ENCODE assay signal across 11 cellular contexts in genomic region chr16:82761858-82762257, GRCh38.
DNase-seq lines count a peak whose midpoint lies in the region; FAIRE-seq and TF ChIP-seq lines count a peak whose summit lies in the region.
"Had no signal": no experiment of that assay in that cellular context is flagged by ENCODE, and none has a peak within 500 bp of the region (broad histone marks: within the 10 kb centered on the region; RNA-seq: fewer than 3 reads in every experiment).

No MANE protein-coding gene starts in this region.

- BruUV-seq in endothelial cell of umbilical vein (replicated peaks; lab: Mats Ljungman, UMichigan) = no TSS peak

- H2AFZ ChIP-seq in endothelial cell of umbilical vein (ENCODE audit: low read depth, low read length) = peak overlapping the region; percentile 33
- H2AFZ ChIP-seq: parathyroid adenoma had no signal

- H3K79me2 ChIP-seq in endothelial cell of umbilical vein (ENCODE audit: control insufficient read depth, insufficient read depth, low read length) = no peaks in the 10 kb centered on the region
- H3K79me2 ChIP-seq: parathyroid adenoma had no signal

- H3K36me3 ChIP-seq in endothelial cell of umbilical vein (ENCODE audit: control insufficient read depth in 2 of 2, extremely low read depth in 1 of 2, insufficient read depth in 2 of 2, low read length in 2 of 2) (no peaks in the 10 kb centered on the region), colonic mucosa (no peaks in the 10 kb centered on the region)

- peak overlapping the region; percentile 76 for H3K4me2 ChIP-seq in endothelial cell of umbilical vein (ENCODE audit: insufficient read depth, low read length)

- no peak for TF ChIP-seq POLR2A in endothelial cell of umbilical vein (IDR thresholded peaks at IDR 0.05; ENCODE audit: low read depth, low read length)

- H3K27ac ChIP-seq in endothelial cell of umbilical vein (ENCODE audit: insufficient read depth, low read depth, low read length) = peak overlapping the region; percentile 38
- H3K27ac ChIP-seq in colonic mucosa = no peak overlapping the region
- H3K27ac ChIP-seq: parathyroid adenoma had no signal

- no peaks in the 10 kb centered on the region for H3K27me3 ChIP-seq in endothelial cell of umbilical vein (ENCODE audit: control insufficient read depth in 2 of 2, insufficient read depth in 2 of 2, low read length in 2 of 2)
- H3K27me3 ChIP-seq in colonic mucosa = no peaks in the 10 kb centered on the region

- no peak for DNase-seq in AG10803 (ENCODE audit: low read depth)
- DNase-seq in LHCN-M2 (ENCODE audit: low read depth) = peak; percentile 36
- DNase-seq in endothelial cell of umbilical vein (ENCODE audit: low read depth, low spot score) = peak; percentile 76
- peak; percentile 30 for DNase-seq in myocyte (ENCODE audit: low read depth)
- no peak for DNase-seq in colonic mucosa
- DNase-seq in GDM1 (lab: John Stamatoyannopoulos, UW) = no peak
- no peak for DNase-seq in effector CD4-positive, alpha-beta T cell
- DNase-seq in activated CD8-positive, alpha-beta memory T cell treated with anti-CD3 and anti-CD28 coated beads, Interleukin-2, amount 50 U/mL, for 4 hours = no peak
- DNase-seq: glutamatergic neuron had no signal

- POLR2A ChIA-PET in endothelial cell of umbilical vein (lab: Charles Lee) = no interaction called here

- H3K4me1 ChIP-seq in endothelial cell of umbilical vein (ENCODE audit: control insufficient read depth, extremely low read depth, insufficient read depth, low read length) (peaks cover 42% of the 10 kb centered on the region), colonic mucosa (no peaks in the 10 kb centered on the region)
- H3K4me1 ChIP-seq: parathyroid adenoma had no signal

- dilution Hi-C loops in endothelial cell of umbilical vein (cut with MboI; ENCODE audit: extremely low pct_ligation_motif_present, low sequenced_read_pairs) = no loop called here

- intact Hi-C loops in endothelial cell of umbilical vein (cut with micrococcal nuclease) = no loop called here
- intact Hi-C loops in colonic mucosa (cut with DNase I) = no loop called here

- H3K9me1 ChIP-seq in endothelial cell of umbilical vein (replicated peaks; ENCODE audit: control insufficient read depth, extremely low read depth, insufficient read depth, low read length) = no peaks in the 10 kb centered on the region

- H3K9ac ChIP-seq in endothelial cell of umbilical vein (replicated peaks; ENCODE audit: extremely low read depth, insufficient read depth, low read length) (peak overlapping the region; percentile 53), colonic mucosa (ENCODE audit: low read depth in 2 of 2, low read length in 2 of 2) (no peak overlapping the region)
- H3K9ac ChIP-seq: parathyroid adenoma had no signal

- CTCF ChIA-PET in endothelial cell of umbilical vein (lab: Charles Lee) = interaction anchor here (0.8 to 2.0 kb wide), 7 partner anchors 10 to 230 kb away, joined by 3 to 6 read pairs (median 3); no protein-coding TSS in a partner anchor

- H3K4me3 ChIP-seq in AG10803 (ENCODE audit: low read length) = peak overlapping the region; percentile 23
- peak overlapping the region in 1 of 3 experiments; percentile 31 for H3K4me3 ChIP-seq in endothelial cell of umbilical vein (replicated peaks in 1 of 3; ENCODE audit: insufficient read depth in 1 of 3, low read depth in 1 of 3, low read length in 3 of 3)
- no peak overlapping the region for H3K4me3 ChIP-seq in colonic mucosa

- H4K20me1 ChIP-seq in endothelial cell of umbilical vein (replicated peaks; ENCODE audit: control insufficient read depth, extremely low read depth, insufficient read depth, low read length) = no peaks in the 10 kb centered on the region

- peak; percentile 52 for FAIRE-seq in endothelial cell of umbilical vein (lab: Jason Lieb, UNC)
- FAIRE-seq: G401.6 had no signal

- H3K9me3 ChIP-seq in endothelial cell of umbilical vein (replicated peaks; ENCODE audit: control insufficient read depth, insufficient read depth, low read length) (no peaks in the 10 kb centered on the region), colonic mucosa (no peaks in the 10 kb centered on the region)

- TF ChIP-seq CTCF in AG10803 (conservative IDR thresholded peaks at IDR 0.05; ENCODE audit: low read length) (no peak), endothelial cell of umbilical vein (IDR thresholded peaks at IDR 0.05; ENCODE audit: extremely low read depth in 1 of 2, insufficient read depth in 1 of 2, low read depth in 1 of 2, low read length in 2 of 2) (no peak), colonic mucosa (IDR thresholded peaks at IDR 0.05) (no peak)

TF ChIP-seq in endothelial cell of umbilical vein, 7 proteins besides CTCF, POLR2A, EP300 and RAD21:
- TF ChIP-seq MAX (IDR thresholded peaks at IDR 0.05; ENCODE audit: insufficient read depth, insufficient read length) = no peak
- no peak for TF ChIP-seq MYC (IDR thresholded peaks at IDR 0.05; ENCODE audit: low read depth, low read length)
- TF ChIP-seq EZH2 (IDR thresholded peaks at IDR 0.05; ENCODE audit: borderline replicate concordance, low read depth, low read length, severe bottlenecking) = no peak
- no peak for TF ChIP-seq GATA2 (IDR thresholded peaks at IDR 0.05; ENCODE audit: insufficient read depth, insufficient read length, low read depth, low read length)
- no peak for TF ChIP-seq FOS (IDR thresholded peaks at IDR 0.05; ENCODE audit: borderline replicate concordance, insufficient read depth, low read length)
- TF ChIP-seq POLR2AphosphoS5 (IDR thresholded peaks at IDR 0.05; ENCODE audit: insufficient read depth, low read depth, low read length) = no peak
- no peak for TF ChIP-seq JUN (IDR thresholded peaks at IDR 0.05; ENCODE audit: borderline replicate concordance, insufficient read depth, insufficient read length, low read depth)
TF ChIP-seq in endothelial cell of umbilical vein: peak in this region for 0.

Comparison
In these comparisons a context has a peak if more than half of its experiments do, and no peak if none do; other contexts are left out.
1. DNase-seq: peak in LHCN-M2 (single experiment), endothelial cell of umbilical vein (single experiment) and myocyte (single experiment); none in AG10803 (single experiment), colonic mucosa (single experiment), GDM1 (single experiment), effector CD4-positive, alpha-beta T cell (single experiment) and activated CD8-positive, alpha-beta memory T cell treated with anti-CD3 and anti-CD28 coated beads, Interleukin-2, amount 50 U/mL, for 4 hours (single experiment).